In the genomic region with DNA sequence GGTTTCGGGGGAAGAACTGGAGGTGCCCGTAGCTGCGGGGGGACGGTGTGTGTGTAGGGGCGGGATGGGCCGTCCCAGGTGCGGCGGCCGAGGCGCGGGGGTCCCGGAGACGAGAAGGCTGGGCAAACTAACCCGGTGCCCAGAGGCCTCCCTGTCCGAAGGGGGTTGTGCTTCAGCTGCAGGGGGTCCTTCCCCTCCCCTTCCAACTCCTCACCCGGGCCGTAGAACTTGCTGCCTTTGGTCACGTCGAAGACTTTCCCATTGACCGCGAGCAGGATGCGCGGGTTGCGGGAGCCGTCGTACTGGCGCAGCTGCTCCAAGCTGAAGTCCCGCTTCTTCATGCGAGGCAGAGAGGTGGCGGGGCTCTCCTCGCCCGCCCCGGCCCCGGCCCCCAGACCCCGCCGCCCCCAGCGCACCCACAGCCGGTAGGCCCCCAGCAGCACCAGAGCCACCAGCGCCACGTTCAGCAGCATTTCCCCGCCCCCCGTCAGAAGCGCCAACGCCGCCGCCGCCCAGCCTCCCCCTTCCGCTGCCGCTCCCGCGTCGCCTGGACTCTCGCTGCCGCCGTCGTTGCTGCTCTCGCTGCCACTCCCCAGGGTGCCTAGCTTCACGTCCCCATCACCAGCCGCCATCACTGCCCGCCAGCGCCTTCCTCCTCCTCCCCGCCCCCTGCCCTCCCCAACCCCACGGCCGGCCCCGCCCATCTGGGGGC, we compare ENCODE assay signal across 8 cellular contexts. TPM values are rescaled to one million over a fixed set of nuclear protein-coding genes. Genes with fewer than 3 reads are reported as not detected.
DNase-seq lines count a peak whose midpoint lies in the region; ATAC-seq and TF ChIP-seq lines count a peak whose summit lies in the region.

Gene PGRMC2, minus strand, starts transcription at position 655 of the 712 bp plus-strand sequence. Its CDS starts 23 bp downstream, at position 632.

- H3K9me3 Mint-ChIP-seq in activated CD4-positive, alpha-beta memory T cell treated with anti-CD3 and anti-CD28 coated beads, Interleukin-2, amount 10 ng/mL, durations not matched to agents 7 days and 5 days, result no peaks in the 10 kb centered on the region

- peak within 1 kb of the TSS; percentile 96 for H3K4me3 Mint-ChIP-seq in activated CD4-positive, alpha-beta memory T cell treated with anti-CD3 and anti-CD28 coated beads, Interleukin-2, amount 10 ng/mL, durations not matched to agents 7 days and 5 days

- H2AFZ ChIP-seq in neuronal stem cell (ENCODE audit: low read length), result peak within 1 kb of the TSS; percentile 92

- H2BK12ac ChIP-seq in neuronal stem cell (ENCODE audit: low read length), result no peak within 1 kb of the TSS

- peak within 1 kb of the TSS; percentile 84 for H3K4ac ChIP-seq in neuronal stem cell (ENCODE audit: low read length)

- H3K4me2 ChIP-seq in neuronal stem cell (ENCODE audit: insufficient read depth, low read length, poor library complexity, severe bottlenecking), result peak within 1 kb of the TSS; percentile 57

- H3K9ac ChIP-seq in HUES6 (ENCODE audit: low read length) (peak within 1 kb of the TSS; percentile 92), neuronal stem cell (ENCODE audit: low read depth, low read length, poor library complexity) (peak within 1 kb of the TSS; percentile 99)

- peak within 1 kb of the TSS; percentile 94 for H3K23ac ChIP-seq in neuronal stem cell (ENCODE audit: low read depth, low read length, poor library complexity)

- H2AK5ac ChIP-seq in neuronal stem cell (ENCODE audit: low read depth, low read length), result peak within 1 kb of the TSS; percentile 86

- no peak within 1 kb of the TSS for H4K91ac ChIP-seq in neuronal stem cell (ENCODE audit: low read depth, low read length, poor library complexity)

- H3K36me3 ChIP-seq in HUES6 (ENCODE audit: control insufficient read depth, insufficient read depth, low read length), result peaks cover 16% of the 10 kb centered on the region; the same call in 1 of the 2 replicates
- H3K36me3 ChIP-seq in neuronal stem cell (replicated peaks in 1 of 2; ENCODE audit: control insufficient read depth in 2 of 2, insufficient read depth in 2 of 2, low read length in 2 of 2), result peaks cover 0 to 31% of the 10 kb centered on the region in 2 donors

- no CpG with 5 or more reads among the region's 65 CpGs for WGBS in neuronal stem cell (ENCODE audit: extremely low coverage in 2 of 2, insufficient read length in 2 of 2, insufficient replicate concordance in 1 of 2), 2 donors

- POLR2A ChIA-PET in activated CD4-positive, alpha-beta memory T cell treated with anti-CD3 and anti-CD28 coated beads, Interleukin-2, amount 10 ng/mL, durations not matched to agents 7 days and 5 days (lab: Charles Lee), result interaction anchor here (0.7 to 4.0 kb wide), 9 partner anchors 9 to 807 kb away, joined by 3 to 37 read pairs (median 5); partner anchors contain the start of genes ABHD18, C4orf33, LARP1B and MFSD8

- no peaks in the 10 kb centered on the region; the same call in 1 of the 2 replicates for H3K9me3 ChIP-seq in HUES6 (ENCODE audit: control insufficient read depth, insufficient read depth, low read depth, low read length)
- peaks cover 0 to 11% of the 10 kb centered on the region in 2 donors for H3K9me3 ChIP-seq in neuronal stem cell (replicated peaks in 1 of 2; ENCODE audit: control insufficient read depth in 2 of 2, insufficient read depth in 1 of 2, low read depth in 1 of 2, low read length in 2 of 2)

- H4K8ac ChIP-seq in neuronal stem cell (ENCODE audit: low read depth, low read length), result peak within 1 kb of the TSS; percentile 55

- in situ Hi-C loops in Caki2 (cut with HindIII; ENCODE audit: low pct_unique_long_range_greater_than_20kb, low sequenced_read_pairs), result no loop called here

- peak within 1 kb of the TSS; percentile 72 for H2BK5ac ChIP-seq in neuronal stem cell (ENCODE audit: low read length)

- no peak within 1 kb of the TSS for H3K14ac ChIP-seq in neuronal stem cell (ENCODE audit: low read length)

- H3K27ac ChIP-seq in HUES6 (ENCODE audit: low read depth, low read length), result peak within 1 kb of the TSS; percentile 82
- peak within 1 kb of the TSS; percentile 89 for H3K27ac ChIP-seq in foreskin keratinocyte
- peak within 1 kb of the TSS; percentile 96 for H3K27ac ChIP-seq in neuronal stem cell (replicated peaks; ENCODE audit: low read length)

- H3K4me1 Mint-ChIP-seq in activated CD4-positive, alpha-beta memory T cell treated with anti-CD3 and anti-CD28 coated beads, Interleukin-2, amount 10 ng/mL, durations not matched to agents 7 days and 5 days, result peaks cover 33% of the 10 kb centered on the region

- H3K4me1 ChIP-seq in HUES6 (ENCODE audit: control insufficient read depth, insufficient read depth, low read length) (0 out of 2 replicates have a peak, but pooled peaks cover 3% of the 10 kb centered on the region), foreskin keratinocyte (peaks cover 26% of the 10 kb centered on the region), neuronal stem cell (ENCODE audit: control insufficient read depth in 2 of 2, insufficient read depth in 1 of 2, low read depth in 1 of 2, low read length in 2 of 2) (peaks cover 0 to 2% of the 10 kb centered on the region in 2 donors)

- H3K27me3 Mint-ChIP-seq in activated CD4-positive, alpha-beta memory T cell treated with anti-CD3 and anti-CD28 coated beads, Interleukin-2, amount 10 ng/mL, durations not matched to agents 7 days and 5 days, result peaks cover 2% of the 10 kb centered on the region

- ATAC-seq in GM19397 (IDR thresholded peaks at IDR 0.05; ENCODE audit: unreplicated experiment), result peak; percentile 0
- peak; percentile 0 for ATAC-seq in foreskin keratinocyte

- H3K79me1 ChIP-seq in neuronal stem cell (ENCODE audit: low read depth, low read length), result peaks cover 2% of the 10 kb centered on the region

- DNase-seq in Caki2 (ENCODE audit: low read depth), result peak; percentile 47
- no peak for DNase-seq in activated CD4-positive, alpha-beta memory T cell treated with anti-CD3 and anti-CD28 coated beads, Interleukin-2, amount 10 ng/mL, durations not matched to agents 7 days and 5 days
- no peak for DNase-seq in foreskin keratinocyte
- peak; percentile 24 for DNase-seq in neuronal stem cell (ENCODE audit: low spot score)
- no peak for DNase-seq in cerebellar cortex (ENCODE audit: low spot score)
- DNase-seq in NCI-H510A (lab: John Stamatoyannopoulos, UW), result no peak

- CTCF ChIA-PET in activated CD4-positive, alpha-beta memory T cell treated with anti-CD3 and anti-CD28 coated beads, Interleukin-2, amount 10 ng/mL, durations not matched to agents 7 days and 5 days (lab: Charles Lee), result interaction anchor here (1.6 kb wide), 1 partner anchor 10 kb away, joined by 4 read pairs; no protein-coding TSS in a partner anchor

- peak within 1 kb of the TSS; percentile 74 for H3K27ac Mint-ChIP-seq in activated CD4-positive, alpha-beta memory T cell treated with anti-CD3 and anti-CD28 coated beads, Interleukin-2, amount 10 ng/mL, durations not matched to agents 7 days and 5 days

- H2BK15ac ChIP-seq in neuronal stem cell (ENCODE audit: low read length), result peak within 1 kb of the TSS; percentile 56

- no peak within 1 kb of the TSS for H2BK120ac ChIP-seq in neuronal stem cell (ENCODE audit: low read depth, low read length)

- H3K18ac ChIP-seq in neuronal stem cell (ENCODE audit: low read length), result peak within 1 kb of the TSS; percentile 97

- H3K4me3 ChIP-seq in HUES6 (ENCODE audit: low read depth, low read length), result peak within 1 kb of the TSS; percentile 74
- peak within 1 kb of the TSS; percentile 90 to 93 for H3K4me3 ChIP-seq in neuronal stem cell (ENCODE audit: low read length in 2 of 2)

- H3K27me3 ChIP-seq in HUES6 (ENCODE audit: control insufficient read depth, insufficient read depth, low read length), result no peaks in the 10 kb centered on the region
- no peaks in the 10 kb centered on the region for H3K27me3 ChIP-seq in foreskin keratinocyte
- H3K27me3 ChIP-seq in neuronal stem cell (ENCODE audit: control insufficient read depth in 3 of 3, insufficient read depth in 3 of 3, low read depth in 1 of 3, low read length in 3 of 3), result no peaks in the 10 kb centered on the region

- no peak for TF ChIP-seq CTCF in foreskin keratinocyte (conservative IDR thresholded peaks at IDR 0.05)

- H3K36me3 Mint-ChIP-seq in activated CD4-positive, alpha-beta memory T cell treated with anti-CD3 and anti-CD28 coated beads, Interleukin-2, amount 10 ng/mL, durations not matched to agents 7 days and 5 days (ENCODE audit: low read depth), result peaks cover 12% of the 10 kb centered on the region

RNA-seq across cellular contexts. Expression of gene PGRMC2, which starts in this region (rescaled TPM):
- 76.1 and 84.3 TPM in 2 replicates for total RNA-seq in Caki2 (2014; rRNA removed; shearing (Covaris generic); ENCODE audit: low replicate concordance)
- total RNA-seq in activated CD4-positive, alpha-beta memory T cell treated with anti-CD3 and anti-CD28 coated beads, Interleukin-2, amount 10 ng/mL, durations not matched to agents 7 days and 5 days, result 10 to 100 TPM; 44.3 to 46.0 TPM
- total RNA-seq in foreskin keratinocyte, result 35.8 and 38.1 TPM in 2 replicates
- 54.7 and 57.7 TPM in 2 replicates for polyA plus RNA-seq in foreskin keratinocyte
- polyA plus RNA-seq in neuronal stem cell (2013, experiment 1 of 2), result 62.3 TPM
- 63.6 TPM for polyA plus RNA-seq in neuronal stem cell (2013, experiment 2 of 2)

Comparison
In these comparisons a context has a peak if more than half of its experiments do, and no peak if none do; other contexts are left out.
1. DNase-seq: peak in Caki2 (single experiment) and neuronal stem cell (single experiment); none in activated CD4-positive, alpha-beta memory T cell treated with anti-CD3 and anti-CD28 coated beads, Interleukin-2, amount 10 ng/mL, durations not matched to agents 7 days and 5 days (single experiment), foreskin keratinocyte (0 of 2), cerebellar cortex (single experiment) and NCI-H510A (single experiment).
2. Peak in every context shown above with its lines, with median percentiles within 50 percentile points of each other: H3K27ac ChIP-seq.